In the genomic region with DNA sequence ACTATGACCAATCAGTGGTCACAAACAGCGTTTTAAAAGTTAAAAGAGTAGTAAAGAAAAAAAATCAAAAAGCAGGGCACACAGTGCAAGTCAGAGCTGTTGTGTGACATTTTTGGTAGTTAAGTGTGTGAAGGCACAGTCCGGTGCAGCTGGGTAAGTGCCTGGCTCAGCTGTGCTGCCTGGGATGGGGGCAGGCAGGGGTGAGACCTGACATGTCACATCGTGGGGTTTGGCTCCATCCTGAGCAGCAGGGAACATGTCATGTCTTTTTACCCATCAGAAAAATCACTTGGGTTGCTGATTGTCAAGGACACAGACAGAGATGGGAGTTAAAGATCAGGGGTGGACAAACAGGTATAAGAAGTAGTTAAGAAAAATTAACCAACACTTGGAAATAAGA, we compare ENCODE assay signal across 19 cellular contexts.
"Had no signal": no experiment of that assay in that cellular context is flagged by ENCODE, and none has a peak within 500 bp of the region (broad histone marks: within the 10 kb centered on the region; RNA-seq: fewer than 3 reads in every experiment).

No MANE protein-coding gene starts in this region.

- H3K27ac ChIP-seq: foreskin keratinocyte, thyroid gland had no signal

- ATAC-seq: activated T-cell treated with anti-CD3 and anti-CD28 coated beads, Interleukin-2, amount 50 U/mL, for 72 hours; foreskin keratinocyte; natural killer cell treated with Interleukin-12 subunit alpha and Interleukin-12 subunit beta and Interleukin-15 and Interleukin-18, amount 100 ng/mL, for 72 hours; stimulated activated naive CD8-positive, alpha-beta T cell treated with anti-CD3 and anti-CD28 coated beads, Interleukin-15, Interleukin-2, amounts not matched to agents 100 U/mL and 50 U/mL, for 24 hours had no signal

- DNase-seq: activated CD4-positive, alpha-beta memory T cell treated with anti-CD3 and anti-CD28 coated beads for 36 hours; activated CD4-positive, alpha-beta T cell treated with anti-CD3 and anti-CD28 coated beads for 4 hours; activated CD4-positive, CD25-positive, alpha-beta regulatory T cell; activated effector memory CD4-positive, alpha-beta T cell treated with Interleukin-2 at 50 U/mL for 16 hours; activated naive CD4-positive, alpha-beta T cell treated with anti-CD3 and anti-CD28 coated beads for 36 hours; activated naive CD8-positive, alpha-beta T cell treated with anti-CD3 and anti-CD28 coated beads, Interleukin-2, amount 10 ng/mL, durations not matched to agents 7 days and 5 days; activated T-cell treated with anti-CD3 and anti-CD28 coated beads, Interleukin-2, amount 50 U/mL, for 72 hours; amniotic stem cell; dermis blood vessel endothelial cell; effector CD8-positive, alpha-beta T cell; foreskin keratinocyte; immature natural killer cell; occipital lobe; posterior cingulate gyrus; stimulated activated CD4-positive, alpha-beta T cell treated with anti-CD3 and anti-CD28 coated beads, Interleukin-4, amount 100 ng/mL, for 24 hours; stimulated activated naive CD8-positive, alpha-beta T cell treated with anti-CD3 and anti-CD28 coated beads, Interleukin-15, Interleukin-2, amounts not matched to agents 100 U/mL and 50 U/mL, for 24 hours; thyroid gland had no signal

- H3K36me3 Mint-ChIP-seq: activated CD4-positive, alpha-beta memory T cell treated with anti-CD3 and anti-CD28 coated beads for 36 hours; activated naive CD8-positive, alpha-beta T cell treated with anti-CD3 and anti-CD28 coated beads, Interleukin-2, amount 10 ng/mL, durations not matched to agents 7 days and 5 days; immature natural killer cell; natural killer cell treated with Interleukin-12 subunit alpha and Interleukin-12 subunit beta and Interleukin-15 and Interleukin-18, amount 100 ng/mL, for 72 hours had no signal

- H3K4me3 Mint-ChIP-seq: activated CD4-positive, alpha-beta memory T cell treated with anti-CD3 and anti-CD28 coated beads for 36 hours; activated naive CD4-positive, alpha-beta T cell treated with anti-CD3 and anti-CD28 coated beads for 36 hours; activated naive CD8-positive, alpha-beta T cell treated with anti-CD3 and anti-CD28 coated beads, Interleukin-2, amount 10 ng/mL, durations not matched to agents 7 days and 5 days; activated T-cell treated with anti-CD3 and anti-CD28 coated beads, Interleukin-2, amount 50 U/mL, for 72 hours; immature natural killer cell; natural killer cell treated with Interleukin-12 subunit alpha and Interleukin-12 subunit beta and Interleukin-15 and Interleukin-18, amount 100 ng/mL, for 72 hours; T-helper 1 cell treated with Interleukin-12 subunit alpha and Interleukin-12 subunit beta and Interleukin-4 antibody, amounts not matched to agents 30 μg/mL and 1 μg/mL, for 36 hours had no signal

- H3K4me3 ChIP-seq: thyroid gland had no signal

- H3K4me1 ChIP-seq: foreskin keratinocyte had no signal

- H3K27me3 ChIP-seq: foreskin keratinocyte, thyroid gland had no signal

- H3K4me1 Mint-ChIP-seq: immature natural killer cell had no signal

- H3K9me3 ChIP-seq: thyroid gland had no signal

- H3K9me3 Mint-ChIP-seq: activated CD4-positive, alpha-beta memory T cell treated with anti-CD3 and anti-CD28 coated beads for 36 hours; activated naive CD4-positive, alpha-beta T cell treated with anti-CD3 and anti-CD28 coated beads for 36 hours; immature natural killer cell; natural killer cell treated with Interleukin-12 subunit alpha and Interleukin-12 subunit beta and Interleukin-15 and Interleukin-18, amount 100 ng/mL, for 72 hours; T-helper 1 cell treated with Interleukin-12 subunit alpha and Interleukin-12 subunit beta and Interleukin-4 antibody, amounts not matched to agents 30 μg/mL and 1 μg/mL, for 36 hours had no signal

- H3K27ac Mint-ChIP-seq: activated CD4-positive, alpha-beta memory T cell treated with anti-CD3 and anti-CD28 coated beads for 36 hours; activated naive CD4-positive, alpha-beta T cell treated with anti-CD3 and anti-CD28 coated beads for 36 hours; activated naive CD8-positive, alpha-beta T cell treated with anti-CD3 and anti-CD28 coated beads, Interleukin-2, amount 10 ng/mL, durations not matched to agents 7 days and 5 days; activated T-cell treated with anti-CD3 and anti-CD28 coated beads, Interleukin-2, amount 50 U/mL, for 72 hours; immature natural killer cell; natural killer cell treated with Interleukin-12 subunit alpha and Interleukin-12 subunit beta and Interleukin-15 and Interleukin-18, amount 100 ng/mL, for 72 hours; T-helper 1 cell treated with Interleukin-12 subunit alpha and Interleukin-12 subunit beta and Interleukin-4 antibody, amounts not matched to agents 30 μg/mL and 1 μg/mL, for 36 hours had no signal
